In the genomic region with DNA sequence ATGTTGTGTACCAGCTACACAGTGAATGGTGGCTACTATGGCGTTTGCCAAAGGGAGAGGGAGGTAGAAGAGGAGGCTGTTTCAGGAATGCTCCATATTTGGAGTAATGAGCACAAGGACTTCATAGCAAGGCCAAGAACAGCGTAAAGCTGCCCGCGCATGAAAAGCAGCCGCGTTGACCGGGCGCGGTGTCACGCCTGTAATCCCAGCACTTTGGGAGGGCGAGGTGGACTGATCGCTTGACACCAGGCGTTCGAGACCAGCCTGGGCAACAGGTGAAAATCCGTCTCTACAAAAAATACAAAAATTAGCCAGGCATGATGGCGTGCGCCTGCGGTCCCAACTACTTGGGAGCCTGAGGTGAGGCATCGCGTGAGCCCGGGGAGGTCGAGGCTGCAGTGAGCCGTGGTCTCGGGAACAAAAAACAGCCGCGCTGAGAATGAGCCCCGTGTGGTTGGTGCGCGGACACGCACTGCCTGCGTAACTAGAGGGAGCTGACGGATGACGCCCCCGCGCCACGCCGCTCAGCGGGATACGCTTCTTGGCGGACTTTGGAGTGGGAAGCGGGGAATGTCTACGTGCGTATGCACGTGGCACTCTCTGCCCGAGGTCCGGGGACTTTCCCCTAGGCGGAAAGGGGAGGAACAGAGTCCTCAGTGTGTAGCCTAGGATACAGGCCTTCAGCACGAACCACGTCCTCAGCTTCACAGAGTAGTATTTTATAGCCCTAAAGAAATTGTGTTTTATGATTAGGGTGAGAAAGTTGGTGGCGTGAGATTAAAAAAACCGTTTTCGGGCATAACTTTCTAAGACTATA, we compare ENCODE assay signal across 1 cellular context.
A peak's percentile ranks its signal among the peaks of the same experiment; 100 is the strongest.
TF ChIP-seq lines count a peak whose summit lies in the region.

RMRP (minus strand) TSS at position 693 of the 817 bp plus-strand sequence.

TF ChIP-seq in HepG2, 621 proteins besides CTCF, POLR2A, EP300 and RAD21 (continued from another document and continues in another):
- peak; percentile 80 for TF ChIP-seq PRDM10 (CRISPR knock-in tag; IDR thresholded peaks at IDR 0.05; ENCODE audit: low read depth)
- no peak for TF ChIP-seq FOXP1 (IDR thresholded peaks at IDR 0.05)
- TF ChIP-seq FOXP1 (CRISPR knock-in tag; IDR thresholded peaks at IDR 0.05) = no peak
- TF ChIP-seq ZNF7 (CRISPR knock-in tag; IDR thresholded peaks at IDR 0.05) = no peak
- TF ChIP-seq SP140L (CRISPR knock-in tag; IDR thresholded peaks at IDR 0.05; ENCODE audit: borderline replicate concordance) = peak; percentile 68; the same call in 1 of the 2 replicates
- TF ChIP-seq ZNF605 (CRISPR knock-in tag; IDR thresholded peaks at IDR 0.05) = peak; percentile 97
- TF ChIP-seq, protein P1, sequence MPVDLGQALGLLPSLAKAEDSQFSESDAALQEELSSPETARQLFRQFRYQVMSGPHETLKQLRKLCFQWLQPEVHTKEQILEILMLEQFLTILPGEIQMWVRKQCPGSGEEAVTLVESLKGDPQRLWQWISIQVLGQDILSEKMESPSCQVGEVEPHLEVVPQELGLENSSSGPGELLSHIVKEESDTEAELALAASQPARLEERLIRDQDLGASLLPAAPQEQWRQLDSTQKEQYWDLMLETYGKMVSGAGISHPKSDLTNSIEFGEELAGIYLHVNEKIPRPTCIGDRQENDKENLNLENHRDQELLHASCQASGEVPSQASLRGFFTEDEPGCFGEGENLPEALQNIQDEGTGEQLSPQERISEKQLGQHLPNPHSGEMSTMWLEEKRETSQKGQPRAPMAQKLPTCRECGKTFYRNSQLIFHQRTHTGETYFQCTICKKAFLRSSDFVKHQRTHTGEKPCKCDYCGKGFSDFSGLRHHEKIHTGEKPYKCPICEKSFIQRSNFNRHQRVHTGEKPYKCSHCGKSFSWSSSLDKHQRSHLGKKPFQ (CRISPR knock-in tag; IDR thresholded peaks at IDR 0.05; ENCODE audit: insufficient replicate concordance) = peak; percentile 92
- TF ChIP-seq PHF21A (CRISPR knock-in tag; IDR thresholded peaks at IDR 0.05) = peak; percentile 94
- peak; percentile 87 for TF ChIP-seq E2F1 (CRISPR knock-in tag; IDR thresholded peaks at IDR 0.05)
- TF ChIP-seq, protein P2, sequence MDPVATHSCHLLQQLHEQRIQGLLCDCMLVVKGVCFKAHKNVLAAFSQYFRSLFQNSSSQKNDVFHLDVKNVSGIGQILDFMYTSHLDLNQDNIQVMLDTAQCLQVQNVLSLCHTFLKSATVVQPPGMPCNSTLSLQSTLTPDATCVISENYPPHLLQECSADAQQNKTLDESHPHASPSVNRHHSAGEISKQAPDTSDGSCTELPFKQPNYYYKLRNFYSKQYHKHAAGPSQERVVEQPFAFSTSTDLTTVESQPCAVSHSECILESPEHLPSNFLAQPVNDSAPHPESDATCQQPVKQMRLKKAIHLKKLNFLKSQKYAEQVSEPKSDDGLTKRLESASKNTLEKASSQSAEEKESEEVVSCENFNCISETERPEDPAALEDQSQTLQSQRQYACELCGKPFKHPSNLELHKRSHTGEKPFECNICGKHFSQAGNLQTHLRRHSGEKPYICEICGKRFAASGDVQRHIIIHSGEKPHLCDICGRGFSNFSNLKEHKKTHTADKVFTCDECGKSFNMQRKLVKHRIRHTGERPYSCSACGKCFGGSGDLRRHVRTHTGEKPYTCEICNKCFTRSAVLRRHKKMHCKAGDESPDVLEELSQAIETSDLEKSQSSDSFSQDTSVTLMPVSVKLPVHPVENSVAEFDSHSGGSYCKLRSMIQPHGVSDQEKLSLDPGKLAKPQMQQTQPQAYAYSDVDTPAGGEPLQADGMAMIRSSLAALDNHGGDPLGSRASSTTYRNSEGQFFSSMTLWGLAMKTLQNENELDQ (CRISPR knock-in tag; IDR thresholded peaks at IDR 0.05; ENCODE audit: borderline replicate concordance) = no peak
- peak; percentile 86 for TF ChIP-seq ZNF136 (CRISPR knock-in tag; IDR thresholded peaks at IDR 0.05; ENCODE audit: low read depth)
- TF ChIP-seq SIX4 (CRISPR knock-in tag; IDR thresholded peaks at IDR 0.05) = peak; percentile 80; the same call in 1 of the 2 replicates
- TF ChIP-seq, protein P3, sequence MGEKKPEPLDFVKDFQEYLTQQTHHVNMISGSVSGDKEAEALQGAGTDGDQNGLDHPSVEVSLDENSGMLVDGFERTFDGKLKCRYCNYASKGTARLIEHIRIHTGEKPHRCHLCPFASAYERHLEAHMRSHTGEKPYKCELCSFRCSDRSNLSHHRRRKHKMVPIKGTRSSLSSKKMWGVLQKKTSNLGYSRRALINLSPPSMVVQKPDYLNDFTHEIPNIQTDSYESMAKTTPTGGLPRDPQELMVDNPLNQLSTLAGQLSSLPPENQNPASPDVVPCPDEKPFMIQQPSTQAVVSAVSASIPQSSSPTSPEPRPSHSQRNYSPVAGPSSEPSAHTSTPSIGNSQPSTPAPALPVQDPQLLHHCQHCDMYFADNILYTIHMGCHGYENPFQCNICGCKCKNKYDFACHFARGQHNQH (CRISPR knock-in tag; IDR thresholded peaks at IDR 0.05) = peak; percentile 98
- peak; percentile 92 for TF ChIP-seq ZBTB25 (CRISPR knock-in tag; IDR thresholded peaks at IDR 0.05)
- TF ChIP-seq HNRNPLL (IDR thresholded peaks at IDR 0.05; ENCODE audit: low read depth, low read length, poor library complexity, severe bottlenecking) = peak; percentile 98
- no peak for TF ChIP-seq MZF1 (CRISPR knock-in tag; IDR thresholded peaks at IDR 0.05; ENCODE audit: borderline replicate concordance)
- peak; percentile 63; the same call in 1 of the 2 replicates for TF ChIP-seq ZNF441 (CRISPR knock-in tag; IDR thresholded peaks at IDR 0.05; ENCODE audit: borderline replicate concordance)
- TF ChIP-seq TFDP1 (CRISPR knock-in tag; IDR thresholded peaks at IDR 0.05; ENCODE audit: borderline replicate concordance) = peak; percentile 98
- peak; percentile 97 for TF ChIP-seq ZNF589 (CRISPR knock-in tag; conservative IDR thresholded peaks at IDR 0.05)
- TF ChIP-seq, protein P4, sequence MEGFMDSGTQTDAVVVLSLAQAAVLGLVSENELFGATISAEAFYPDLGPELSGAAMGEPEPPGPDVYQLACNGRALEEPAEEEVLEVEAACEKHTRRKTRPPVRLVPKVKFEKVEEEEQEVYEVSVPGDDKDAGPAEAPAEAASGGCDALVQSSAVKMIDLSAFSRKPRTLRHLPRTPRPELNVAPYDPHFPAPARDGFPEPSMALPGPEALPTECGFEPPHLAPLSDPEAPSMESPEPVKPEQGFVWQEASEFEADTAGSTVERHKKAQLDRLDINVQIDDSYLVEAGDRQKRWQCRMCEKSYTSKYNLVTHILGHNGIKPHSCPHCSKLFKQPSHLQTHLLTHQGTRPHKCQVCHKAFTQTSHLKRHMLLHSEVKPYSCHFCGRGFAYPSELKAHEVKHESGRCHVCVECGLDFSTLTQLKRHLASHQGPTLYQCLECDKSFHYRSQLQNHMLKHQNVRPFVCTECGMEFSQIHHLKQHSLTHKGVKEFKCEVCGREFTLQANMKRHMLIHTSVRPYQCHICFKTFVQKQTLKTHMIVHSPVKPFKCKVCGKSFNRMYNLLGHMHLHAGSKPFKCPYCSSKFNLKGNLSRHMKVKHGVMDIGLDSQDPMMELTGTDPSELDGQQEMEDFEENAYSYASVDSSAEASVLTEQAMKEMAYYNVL (CRISPR knock-in tag; IDR thresholded peaks at IDR 0.05; ENCODE audit: borderline replicate concordance) = peak; percentile 83; the same call in 1 of the 2 replicates
- 0 out of 2 replicates have a peak, but pooled peaks have one; percentile 25 for TF ChIP-seq ZNF576 (CRISPR knock-in tag; IDR thresholded peaks at IDR 0.05)
- 0 out of 2 replicates have a peak, but pooled peaks have one; percentile 64 for TF ChIP-seq FOXC1 (CRISPR knock-in tag; IDR thresholded peaks at IDR 0.05; ENCODE audit: borderline replicate concordance)
- TF ChIP-seq ZNF720 (CRISPR knock-in tag; IDR thresholded peaks at IDR 0.05) = no peak
- peak; percentile 85; the same call in 1 of the 2 replicates for TF ChIP-seq ZNF800 (CRISPR knock-in tag; IDR thresholded peaks at IDR 0.05)
- TF ChIP-seq FOXO4 (CRISPR knock-in tag; conservative IDR thresholded peaks at IDR 0.05) = 0 out of 2 replicates have a peak, but pooled peaks have one; percentile 82
- peak; percentile 93 for TF ChIP-seq ZNF232 (CRISPR knock-in tag; IDR thresholded peaks at IDR 0.05; ENCODE audit: borderline replicate concordance)
- TF ChIP-seq NFYB (CRISPR knock-in tag; IDR thresholded peaks at IDR 0.05) = peak; percentile 43
- 0 out of 2 replicates have a peak, but pooled peaks have one; percentile 61 for TF ChIP-seq PCBP1 (IDR thresholded peaks at IDR 0.05; ENCODE audit: borderline replicate concordance, low read depth, low read length)
- peak; percentile 84 for TF ChIP-seq JUND (CRISPR knock-in tag; IDR thresholded peaks at IDR 0.05)
